In the genomic region with DNA sequence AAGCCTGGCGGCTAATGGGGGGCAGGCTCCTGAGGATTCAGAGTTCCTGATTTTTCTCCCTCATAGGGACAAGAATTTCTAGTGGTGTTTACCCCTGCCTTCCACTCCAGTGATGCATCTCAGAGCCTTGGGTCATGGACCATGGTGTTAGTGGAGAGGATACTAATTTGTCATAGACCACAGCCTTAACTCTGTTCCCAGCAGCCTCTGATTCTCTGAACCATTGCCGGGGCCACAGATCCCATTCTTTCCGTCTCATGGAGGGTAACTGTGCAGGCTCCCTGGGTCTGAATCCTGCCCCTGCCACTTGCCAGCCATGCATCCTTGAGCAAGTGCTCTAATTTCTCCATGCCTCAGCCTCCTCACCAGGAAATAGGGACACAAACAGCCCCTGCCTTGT, we compare ENCODE assay signal across 35 cellular contexts. TPM values are rescaled to one million over a fixed set of nuclear protein-coding genes. Genes with fewer than 3 reads are reported as not detected.
"Had no signal": no experiment of that assay in that cellular context is flagged by ENCODE, and none has a peak within 500 bp of the region (broad histone marks: within the 10 kb centered on the region; RNA-seq: fewer than 3 reads in every experiment).

No MANE protein-coding gene starts in this region.

- FAIRE-seq: astrocyte, bronchial epithelial cell, colon, endometrium had no signal

- H3K4me3 Mint-ChIP-seq: activated CD4-positive, alpha-beta memory T cell treated with anti-CD3 and anti-CD28 coated beads for 36 hours; activated CD4-positive, alpha-beta T cell treated with anti-CD3 and anti-CD28 coated beads for 36 hours; activated CD4-positive, alpha-beta T cell treated with anti-CD3 and anti-CD28 coated beads, Interleukin-2, amount 10 ng/mL, durations not matched to agents 24 days and 14 days; activated naive CD4-positive, alpha-beta T cell treated with anti-CD3 and anti-CD28 coated beads, Interleukin-2, amount 10 ng/mL, durations not matched to agents 7 days and 5 days; activated naive CD8-positive, alpha-beta T cell treated with anti-CD3 and anti-CD28 coated beads, Interleukin-2, amount 10 ng/mL, durations not matched to agents 7 days and 5 days; activated T-cell treated with anti-CD3 and anti-CD28 coated beads, Interleukin-2, amount 50 U/mL, for 24 hours; activated T-cell treated with anti-CD3 and anti-CD28 coated beads, Interleukin-2, amount 50 U/mL, for 72 hours; effector memory CD8-positive, alpha-beta T cell had no signal

- H3K4me1 Mint-ChIP-seq: activated CD4-positive, alpha-beta T cell treated with anti-CD3 and anti-CD28 coated beads for 36 hours; activated CD4-positive, alpha-beta T cell treated with anti-CD3 and anti-CD28 coated beads, Interleukin-2, amount 10 ng/mL, durations not matched to agents 24 days and 14 days; activated naive CD4-positive, alpha-beta T cell treated with anti-CD3 and anti-CD28 coated beads, Interleukin-2, amount 10 ng/mL, durations not matched to agents 7 days and 5 days; activated naive CD8-positive, alpha-beta T cell treated with anti-CD3 and anti-CD28 coated beads, Interleukin-2, amount 10 ng/mL, durations not matched to agents 7 days and 5 days had no signal

- H3K27ac ChIP-seq: brain microvascular endothelial cell, esophagus squamous epithelium, gastroesophageal sphincter, heart right ventricle had no signal

- DNase-seq: activated CD4-positive, alpha-beta memory T cell treated with anti-CD3 and anti-CD28 coated beads for 36 hours; activated CD4-positive, alpha-beta T cell treated with anti-CD3 and anti-CD28 coated beads for 36 hours; activated CD4-positive, alpha-beta T cell treated with anti-CD3 and anti-CD28 coated beads, Interleukin-2, amount 10 ng/mL, durations not matched to agents 24 days and 14 days; activated CD4-positive, CD25-positive, alpha-beta regulatory T cell; activated CD4-positive, CD25-positive, alpha-beta regulatory T cell treated with anti-CD3 and anti-CD28 coated beads, Interleukin-2, amount 50 U/mL, for 72 hours; activated CD8-positive, alpha-beta memory T cell treated with anti-CD3 and anti-CD28 coated beads, Interleukin-2, amount 50 U/mL, for 48 hours; activated gamma-delta T cell; activated naive CD4-positive, alpha-beta T cell; activated naive CD4-positive, alpha-beta T cell treated with anti-CD3 and anti-CD28 coated beads, Interleukin-2, amount 10 ng/mL, durations not matched to agents 7 days and 5 days; activated naive CD8-positive, alpha-beta T cell treated with anti-CD3 and anti-CD28 coated beads, Interleukin-2, amount 10 ng/mL, durations not matched to agents 7 days and 5 days; activated T-cell treated with anti-CD3 and anti-CD28 coated beads for 4 hours; activated T-cell treated with anti-CD3 and anti-CD28 coated beads, Interleukin-2, amount 50 U/mL, for 24 hours; activated T-cell treated with anti-CD3 and anti-CD28 coated beads, Interleukin-2, amount 50 U/mL, for 72 hours; anterior cingulate cortex; brain microvascular endothelial cell; cortex of kidney; dermis blood vessel endothelial cell; effector CD4-positive, alpha-beta T cell; effector memory CD8-positive, alpha-beta T cell; erythroblast; esophagus squamous epithelium; foreskin melanocyte; heart right ventricle; T-helper 2 cell had no signal

- H3K36me3 Mint-ChIP-seq: activated CD4-positive, alpha-beta memory T cell treated with anti-CD3 and anti-CD28 coated beads for 36 hours; activated naive CD4-positive, alpha-beta T cell treated with anti-CD3 and anti-CD28 coated beads, Interleukin-2, amount 10 ng/mL, durations not matched to agents 7 days and 5 days; activated naive CD4-positive, alpha-beta T cell treated with anti-CD3 and anti-CD28 coated beads, Interleukin-2, amount 50 U/mL, for 72 hours; activated naive CD8-positive, alpha-beta T cell treated with anti-CD3 and anti-CD28 coated beads, Interleukin-2, amount 10 ng/mL, durations not matched to agents 7 days and 5 days had no signal

- H3K9me3 Mint-ChIP-seq: activated CD4-positive, alpha-beta memory T cell treated with anti-CD3 and anti-CD28 coated beads for 36 hours; activated CD4-positive, alpha-beta T cell treated with anti-CD3 and anti-CD28 coated beads, Interleukin-2, amount 10 ng/mL, durations not matched to agents 24 days and 14 days; activated naive CD4-positive, alpha-beta T cell treated with anti-CD3 and anti-CD28 coated beads, Interleukin-2, amount 10 ng/mL, durations not matched to agents 7 days and 5 days; activated naive CD4-positive, alpha-beta T cell treated with anti-CD3 and anti-CD28 coated beads, Interleukin-2, amount 50 U/mL, for 72 hours; activated naive CD8-positive, alpha-beta T cell treated with anti-CD3 and anti-CD28 coated beads, Interleukin-2, amount 10 ng/mL, durations not matched to agents 7 days and 5 days; activated T-cell treated with anti-CD3 and anti-CD28 coated beads, Interleukin-2, amount 50 U/mL, for 24 hours; effector memory CD8-positive, alpha-beta T cell had no signal

- H3K27ac Mint-ChIP-seq: activated CD4-positive, alpha-beta memory T cell treated with anti-CD3 and anti-CD28 coated beads for 36 hours; activated CD4-positive, alpha-beta T cell treated with anti-CD3 and anti-CD28 coated beads for 36 hours; activated CD4-positive, alpha-beta T cell treated with anti-CD3 and anti-CD28 coated beads, Interleukin-2, amount 10 ng/mL, durations not matched to agents 24 days and 14 days; activated naive CD4-positive, alpha-beta T cell treated with anti-CD3 and anti-CD28 coated beads, Interleukin-2, amount 10 ng/mL, durations not matched to agents 7 days and 5 days; activated naive CD4-positive, alpha-beta T cell treated with anti-CD3 and anti-CD28 coated beads, Interleukin-2, amount 50 U/mL, for 72 hours; activated naive CD8-positive, alpha-beta T cell treated with anti-CD3 and anti-CD28 coated beads, Interleukin-2, amount 10 ng/mL, durations not matched to agents 7 days and 5 days; activated T-cell treated with anti-CD3 and anti-CD28 coated beads, Interleukin-2, amount 50 U/mL, for 24 hours; activated T-cell treated with anti-CD3 and anti-CD28 coated beads, Interleukin-2, amount 50 U/mL, for 72 hours had no signal

RNA-seq across cellular contexts. Expression of gene RPH3A, which starts 55.1 kb away (rescaled TPM):
- total RNA-seq: activated CD4-positive, alpha-beta memory T cell treated with anti-CD3 and anti-CD28 coated beads for 36 hours; activated CD4-positive, alpha-beta T cell treated with anti-CD3 and anti-CD28 coated beads for 36 hours; activated CD4-positive, alpha-beta T cell treated with anti-CD3 and anti-CD28 coated beads, Interleukin-2, amount 10 ng/mL, durations not matched to agents 24 days and 14 days; activated naive CD4-positive, alpha-beta T cell treated with anti-CD3 and anti-CD28 coated beads, Interleukin-2, amount 50 U/mL, for 72 hours; activated naive CD8-positive, alpha-beta T cell treated with anti-CD3 and anti-CD28 coated beads, Interleukin-2, amount 10 ng/mL, durations not matched to agents 7 days and 5 days; activated T-cell treated with anti-CD3 and anti-CD28 coated beads, Interleukin-2, amount 50 U/mL, for 72 hours; astrocyte; bronchial epithelial cell; chondrocyte; dermis blood vessel endothelial cell; esophagus squamous epithelium; fibroblast of lung; fibroblast of villous mesenchyme; glomerular endothelial cell; T-helper 1 cell treated with Interleukin-12 subunit alpha and Interleukin-12 subunit beta and Interleukin-4 antibody, amounts not matched to agents 30 ng/mL and 1 ng/mL, for 36 hours had no signal
